18 cellular contexts compared by ENCODE assay signal in the genomic region with DNA sequence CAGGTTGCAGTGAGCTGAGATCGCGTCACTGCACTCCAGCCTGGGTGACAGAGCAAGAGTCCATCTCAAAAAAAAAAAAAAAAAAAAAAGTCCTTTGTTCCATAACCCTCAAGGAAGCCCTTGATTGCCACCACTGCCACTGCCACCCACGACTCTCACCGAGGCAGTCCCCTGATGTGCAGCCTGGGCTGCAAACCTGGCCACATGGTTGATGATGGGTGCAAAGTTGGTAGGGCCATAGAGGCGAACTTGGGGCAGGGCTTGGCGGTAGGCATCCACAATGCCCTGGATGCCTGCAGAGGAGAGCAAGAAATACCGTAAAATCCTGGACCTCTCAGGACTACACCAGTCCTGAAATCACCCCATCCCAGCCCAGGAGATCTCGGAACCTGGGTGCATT.
"Had no signal": no experiment of that assay in that cellular context is flagged by ENCODE, and none has a peak within 500 bp of the region (broad histone marks: within the 10 kb centered on the region; RNA-seq: fewer than 3 reads in every experiment).

No MANE protein-coding gene starts in this region.

- H3K4me1 Mint-ChIP-seq: activated B cell treated with CpG ODN at 0.5 μM for 24 hours; activated CD4-positive, alpha-beta memory T cell treated with anti-CD3 and anti-CD28 coated beads, Interleukin-2, amount 10 ng/mL, durations not matched to agents 7 days and 5 days; activated naive CD4-positive, alpha-beta T cell treated with anti-CD3 and anti-CD28 coated beads, Interleukin-2, amount 10 ng/mL, durations not matched to agents 7 days and 5 days had no signal

- ATAC-seq: left colon, lower lobe of right lung, natural killer cell had no signal

- H3K4me1 ChIP-seq: breast epithelium, transverse colon had no signal

- H3K27ac ChIP-seq: breast epithelium, hepatocyte, lower lobe of right lung, transverse colon had no signal

- H3K27me3 Mint-ChIP-seq: activated B cell treated with CpG ODN at 0.5 μM for 24 hours; activated CD4-positive, alpha-beta memory T cell treated with anti-CD3 and anti-CD28 coated beads, Interleukin-2, amount 10 ng/mL, durations not matched to agents 7 days and 5 days; activated naive CD4-positive, alpha-beta T cell treated with anti-CD3 and anti-CD28 coated beads, Interleukin-2, amount 10 ng/mL, durations not matched to agents 7 days and 5 days; dendritic cell treated with granulocyte-macrophage colony-stimulating factor and Interleukin-4, amounts not matched to agents 40 ng/mL and 50 ng/mL, for 4 days; stimulated activated naive CD8-positive, alpha-beta T cell treated with anti-CD3 and anti-CD28 coated beads, Interleukin-15, Interleukin-2, amounts not matched to agents 100 ng/mL and 50 ng/mL, for 24 hours had no signal

- H3K27ac Mint-ChIP-seq: activated B cell treated with CpG ODN at 0.5 μM for 24 hours; activated CD4-positive, alpha-beta memory T cell treated with anti-CD3 and anti-CD28 coated beads, Interleukin-2, amount 10 ng/mL, durations not matched to agents 7 days and 5 days; activated naive CD4-positive, alpha-beta T cell treated with anti-CD3 and anti-CD28 coated beads, Interleukin-2, amount 10 ng/mL, durations not matched to agents 7 days and 5 days; dendritic cell treated with granulocyte-macrophage colony-stimulating factor and Interleukin-4, amounts not matched to agents 40 ng/mL and 50 ng/mL, for 4 days; stimulated activated naive CD8-positive, alpha-beta T cell treated with anti-CD3 and anti-CD28 coated beads, Interleukin-15, Interleukin-2, amounts not matched to agents 100 ng/mL and 50 ng/mL, for 24 hours had no signal

- H3K4me3 Mint-ChIP-seq: activated B cell treated with CpG ODN at 0.5 μM for 24 hours; activated CD4-positive, alpha-beta memory T cell treated with anti-CD3 and anti-CD28 coated beads, Interleukin-2, amount 10 ng/mL, durations not matched to agents 7 days and 5 days; activated naive CD4-positive, alpha-beta T cell treated with anti-CD3 and anti-CD28 coated beads, Interleukin-2, amount 10 ng/mL, durations not matched to agents 7 days and 5 days; dendritic cell treated with granulocyte-macrophage colony-stimulating factor and Interleukin-4, amounts not matched to agents 40 ng/mL and 50 ng/mL, for 4 days; natural killer cell; stimulated activated naive CD8-positive, alpha-beta T cell treated with anti-CD3 and anti-CD28 coated beads, Interleukin-15, Interleukin-2, amounts not matched to agents 100 ng/mL and 50 ng/mL, for 24 hours had no signal

- H3K4me3 ChIP-seq: breast epithelium, hepatocyte, lower lobe of right lung, transverse colon had no signal

- H3K9me3 ChIP-seq: breast epithelium, lower lobe of right lung, transverse colon had no signal

- H3K9me3 Mint-ChIP-seq: activated B cell treated with CpG ODN at 0.5 μM for 24 hours; activated CD4-positive, alpha-beta memory T cell treated with anti-CD3 and anti-CD28 coated beads, Interleukin-2, amount 10 ng/mL, durations not matched to agents 7 days and 5 days; activated naive CD4-positive, alpha-beta T cell treated with anti-CD3 and anti-CD28 coated beads, Interleukin-2, amount 10 ng/mL, durations not matched to agents 7 days and 5 days; dendritic cell treated with granulocyte-macrophage colony-stimulating factor and Interleukin-4, amounts not matched to agents 40 ng/mL and 50 ng/mL, for 4 days; natural killer cell; stimulated activated naive CD8-positive, alpha-beta T cell treated with anti-CD3 and anti-CD28 coated beads, Interleukin-15, Interleukin-2, amounts not matched to agents 100 ng/mL and 50 ng/mL, for 24 hours had no signal

- H3K27me3 ChIP-seq: breast epithelium, hepatocyte, transverse colon had no signal

- DNase-seq: activated B cell treated with CpG ODN at 0.5 μM for 24 hours; activated CD4-positive, alpha-beta memory T cell treated with anti-CD3 and anti-CD28 coated beads, Interleukin-2, amount 10 ng/mL, durations not matched to agents 7 days and 5 days; activated CD4-positive, alpha-beta T cell treated with anti-CD3 and anti-CD28 coated beads for 4 hours; activated naive CD4-positive, alpha-beta T cell treated with anti-CD3 and anti-CD28 coated beads, Interleukin-2, amount 10 ng/mL, durations not matched to agents 7 days and 5 days; cerebellar nuclear complex; effector memory CD4-positive, alpha-beta T cell; foreskin fibroblast; left colon; lower lobe of right lung; natural killer cell; stimulated activated CD4-positive, alpha-beta T cell treated with anti-CD3 and anti-CD28 coated beads, Interleukin-12 subunit alpha, Interleukin-12 subunit beta, amount 100 ng/mL, for 4 hours; stimulated activated CD4-positive, alpha-beta T cell treated with anti-CD3 and anti-CD28 coated beads, Interleukin-1b, Interleukin-23, amount 100 ng/mL, for 48 hours; T-helper 2 cell; transverse colon had no signal
